ENCODE assay signal across 1 cellular context in the genomic region with DNA sequence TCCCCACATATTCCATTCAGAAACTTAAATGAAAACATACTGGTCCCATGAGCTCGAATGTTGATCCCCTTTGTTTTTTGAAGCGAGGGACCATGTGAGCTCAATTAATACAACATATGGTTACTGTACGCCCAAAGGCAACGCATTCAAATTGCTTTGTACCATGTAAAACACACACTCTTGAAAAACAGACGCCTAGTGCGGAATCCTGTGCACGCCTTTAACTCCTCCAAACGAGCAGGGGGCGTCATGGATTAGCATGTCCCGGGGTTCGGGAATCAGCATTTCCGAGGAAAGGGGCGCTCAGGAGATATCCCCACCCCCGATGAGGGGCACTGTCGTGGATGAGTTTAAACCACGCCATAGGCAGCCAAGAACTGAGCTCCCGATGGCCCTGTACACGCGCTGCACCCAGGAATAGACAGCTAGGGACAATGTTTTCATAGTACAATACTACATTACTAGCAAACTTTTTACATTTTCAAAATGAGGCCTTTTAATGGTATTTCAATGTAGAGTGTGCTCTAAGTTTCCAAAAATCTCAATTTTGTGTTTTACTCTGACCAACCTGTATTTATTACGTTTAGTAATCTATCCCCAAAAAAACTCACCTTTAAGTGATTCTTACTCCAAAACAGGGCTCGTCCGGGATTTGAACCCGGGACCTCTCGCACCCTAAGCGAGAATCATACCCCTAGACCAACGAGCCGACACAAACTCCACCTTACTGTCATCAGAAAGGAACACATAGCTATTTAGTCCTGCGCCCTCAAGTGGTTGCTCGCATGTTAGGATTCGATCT.
TF ChIP-seq lines count a peak whose summit lies in the region.

No MANE protein-coding gene starts in this region.

TF ChIP-seq in K562, 482 proteins besides CTCF, POLR2A, EP300 and RAD21 (continued from another document and continues in another):
- TF ChIP-seq YY1 (IDR thresholded peaks at IDR 0.05; ENCODE audit: borderline replicate concordance in 1 of 3, control insufficient read depth in 1 of 3, extremely low read depth in 1 of 3, insufficient read depth in 3 of 3, insufficient read length in 1 of 3, insufficient replicate concordance in 2 of 3, low read depth in 1 of 3, low read length in 2 of 3) (peak in 2 of 3 experiments; percentile 41 to 42), NCOR1 (IDR thresholded peaks at IDR 0.05) (peak; percentile 15; the same call in 1 of the 2 replicates), HSF4 (CRISPR knock-in tag; IDR thresholded peaks at IDR 0.05; ENCODE audit: borderline replicate concordance) (0 out of 2 replicates have a peak, but pooled peaks have one; percentile 6), COPS2 (conservative IDR thresholded peaks at IDR 0.05) (no peak), ESRRB (CRISPR knock-in tag; IDR thresholded peaks at IDR 0.05; ENCODE audit: borderline replicate concordance) (0 out of 2 replicates have a peak, but pooled peaks have one; percentile 68), RAD51 (IDR thresholded peaks at IDR 0.05; ENCODE audit: borderline replicate concordance, low read depth) (peak; percentile 37; the same call in 1 of the 2 replicates), TFAP4 (CRISPR knock-in tag; IDR thresholded peaks at IDR 0.05; ENCODE audit: borderline replicate concordance) (peak; percentile 63), ETV6 (IDR thresholded peaks at IDR 0.05; ENCODE audit: borderline replicate concordance in 1 of 2, low read depth in 2 of 2, low read length in 1 of 2) (0 out of 4 replicates have a peak, but pooled peaks of 1 of the 2 experiments have one; percentile 4), ETV6 (CRISPR knock-in tag; IDR thresholded peaks at IDR 0.05; ENCODE audit: borderline replicate concordance) (no peak), HNRNPK (IDR thresholded peaks at IDR 0.05; ENCODE audit: low read depth, low read length, poor library complexity, severe bottlenecking) (no peak), ZNF384 (IDR thresholded peaks at IDR 0.05; ENCODE audit: low read depth, low read length) (peak; percentile 82), NFATC3 (IDR thresholded peaks at IDR 0.05) (peak; percentile 88), HEY1 (CRISPR knock-in tag; IDR thresholded peaks at IDR 0.05; ENCODE audit: borderline replicate concordance) (0 out of 2 replicates have a peak, but pooled peaks have one; percentile 48), SAP30 (IDR thresholded peaks at IDR 0.05; ENCODE audit: borderline replicate concordance, insufficient read depth, low read depth, low read length, poor library complexity, severe bottlenecking) (peak; percentile 28), NUFIP1 (IDR thresholded peaks at IDR 0.05; ENCODE audit: partially characterized antibody) (no peak), ADNP (tag; IDR thresholded peaks at IDR 0.05) (peak; percentile 99), FOXJ3 (CRISPR knock-in tag; IDR thresholded peaks at IDR 0.05) (no peak), NFE2L1 (tag; IDR thresholded peaks at IDR 0.05; ENCODE audit: borderline replicate concordance, low read depth) (no peak), SMARCA5 (IDR thresholded peaks at IDR 0.05) (peak; percentile 90), ZNF280B (CRISPR knock-in tag; IDR thresholded peaks at IDR 0.05) (no peak), CBX1 (IDR thresholded peaks at IDR 0.05; ENCODE audit: low read depth) (0 out of 2 replicates have a peak, but pooled peaks have one; percentile 38), AFF1 (IDR thresholded peaks at IDR 0.05; ENCODE audit: low read depth in 1 of 2, partially characterized antibody in 2 of 2) (peak; percentile 14 to 91), SRF (CRISPR knock-in tag; IDR thresholded peaks at IDR 0.05) (0 out of 4 replicates have a peak, but pooled peaks of 1 of the 2 experiments have one; percentile 15), NKRF (IDR thresholded peaks at IDR 0.05; ENCODE audit: borderline replicate concordance) (peak; percentile 50; the same call in 1 of the 2 replicates), HDAC1 (IDR thresholded peaks at IDR 0.05) (peak in 1 of 2 experiments; percentile 98), TSC22D4 (tag; IDR thresholded peaks at IDR 0.05) (no peak), MTA2 (IDR thresholded peaks at IDR 0.05; ENCODE audit: low read depth) (0 out of 2 replicates have a peak, but pooled peaks have one; percentile 28), CC2D1A (IDR thresholded peaks at IDR 0.05) (peak; percentile 42; the same call in 1 of the 2 replicates), BCOR (IDR thresholded peaks at IDR 0.05) (peak; percentile 90), MTA3 (IDR thresholded peaks at IDR 0.05; ENCODE audit: borderline replicate concordance) (peak; percentile 74), ETV5 (CRISPR knock-in tag; IDR thresholded peaks at IDR 0.05; ENCODE audit: low read depth) (peak; percentile 67; the same call in 1 of the 2 replicates), POLR2H (tag; IDR thresholded peaks at IDR 0.05; ENCODE audit: low read depth) (peak; percentile 100), FOXA3 (CRISPR knock-in tag; conservative IDR thresholded peaks at IDR 0.05 in 1 of 2, IDR thresholded peaks at IDR 0.05 in 1 of 2) (0 out of 4 replicates have a peak, but pooled peaks of 1 of the 2 experiments have one; percentile 11), TCF7 (IDR thresholded peaks at IDR 0.05; ENCODE audit: borderline replicate concordance) (peak; percentile 8; the same call in 1 of the 2 replicates), HCFC1 (IDR thresholded peaks at IDR 0.05; ENCODE audit: low read depth, low read length) (peak; percentile 58), GTF3C2 (IDR thresholded peaks at IDR 0.05; ENCODE audit: borderline replicate concordance, extremely low read depth, insufficient read length) (peak; percentile 91)
- TF ChIP-seq, protein P1, sequence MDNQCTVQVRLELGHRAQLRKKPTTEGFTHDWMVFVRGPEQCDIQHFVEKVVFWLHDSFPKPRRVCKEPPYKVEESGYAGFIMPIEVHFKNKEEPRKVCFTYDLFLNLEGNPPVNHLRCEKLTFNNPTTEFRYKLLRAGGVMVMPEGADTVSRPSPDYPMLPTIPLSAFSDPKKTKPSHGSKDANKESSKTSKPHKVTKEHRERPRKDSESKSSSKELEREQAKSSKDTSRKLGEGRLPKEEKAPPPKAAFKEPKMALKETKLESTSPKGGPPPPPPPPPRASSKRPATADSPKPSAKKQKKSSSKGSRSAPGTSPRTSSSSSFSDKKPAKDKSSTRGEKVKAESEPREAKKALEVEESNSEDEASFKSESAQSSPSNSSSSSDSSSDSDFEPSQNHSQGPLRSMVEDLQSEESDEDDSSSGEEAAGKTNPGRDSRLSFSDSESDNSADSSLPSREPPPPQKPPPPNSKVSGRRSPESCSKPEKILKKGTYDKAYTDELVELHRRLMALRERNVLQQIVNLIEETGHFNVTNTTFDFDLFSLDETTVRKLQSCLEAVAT (IDR thresholded peaks at IDR 0.05), result peak; percentile 2 to 97; a peak in 3 of 4 replicates
- TF ChIP-seq, protein P2, sequence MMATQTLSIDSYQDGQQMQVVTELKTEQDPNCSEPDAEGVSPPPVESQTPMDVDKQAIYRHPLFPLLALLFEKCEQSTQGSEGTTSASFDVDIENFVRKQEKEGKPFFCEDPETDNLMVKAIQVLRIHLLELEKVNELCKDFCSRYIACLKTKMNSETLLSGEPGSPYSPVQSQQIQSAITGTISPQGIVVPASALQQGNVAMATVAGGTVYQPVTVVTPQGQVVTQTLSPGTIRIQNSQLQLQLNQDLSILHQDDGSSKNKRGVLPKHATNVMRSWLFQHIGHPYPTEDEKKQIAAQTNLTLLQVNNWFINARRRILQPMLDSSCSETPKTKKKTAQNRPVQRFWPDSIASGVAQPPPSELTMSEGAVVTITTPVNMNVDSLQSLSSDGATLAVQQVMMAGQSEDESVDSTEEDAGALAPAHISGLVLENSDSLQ (IDR thresholded peaks at IDR 0.05), result no peak
- TF ChIP-seq, protein P3, sequence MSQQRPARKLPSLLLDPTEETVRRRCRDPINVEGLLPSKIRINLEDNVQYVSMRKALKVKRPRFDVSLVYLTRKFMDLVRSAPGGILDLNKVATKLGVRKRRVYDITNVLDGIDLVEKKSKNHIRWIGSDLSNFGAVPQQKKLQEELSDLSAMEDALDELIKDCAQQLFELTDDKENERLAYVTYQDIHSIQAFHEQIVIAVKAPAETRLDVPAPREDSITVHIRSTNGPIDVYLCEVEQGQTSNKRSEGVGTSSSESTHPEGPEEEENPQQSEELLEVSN (IDR thresholded peaks at IDR 0.05; ENCODE audit: borderline replicate concordance in 1 of 2, extremely low read depth in 1 of 2, insufficient read depth in 1 of 2, insufficient read length in 1 of 2, low read depth in 1 of 2, low read length in 1 of 2, poor library complexity in 1 of 2, severe bottlenecking in 1 of 2), result no peak
- TF ChIP-seq, protein P4, sequence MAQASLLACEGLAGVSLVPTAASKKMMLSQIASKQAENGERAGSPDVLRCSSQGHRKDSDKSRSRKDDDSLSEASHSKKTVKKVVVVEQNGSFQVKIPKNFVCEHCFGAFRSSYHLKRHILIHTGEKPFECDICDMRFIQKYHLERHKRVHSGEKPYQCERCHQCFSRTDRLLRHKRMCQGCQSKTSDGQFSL (CRISPR knock-in tag; IDR thresholded peaks at IDR 0.05), result no peak
- TF ChIP-seq, protein P4 (tag; IDR thresholded peaks at IDR 0.05), result no peak
